ENCODE assay signal across 8 cellular contexts in genomic region chr3:157127831-157128767, GRCh38. TPM values are rescaled to one million over a fixed set of nuclear protein-coding genes. Genes with fewer than 3 reads are reported as not detected.
DNase-seq lines count a peak whose midpoint lies in the region; ATAC-seq and TF ChIP-seq lines count a peak whose summit lies in the region.

No MANE protein-coding gene starts in this region.

- H3K4me3 Mint-ChIP-seq in activated T-helper 17 cell treated with anti-CD3 and anti-CD28 coated beads, Interleukin-2, amount 50 U/mL, for 72 hours: peak overlapping the region; percentile 88

- H3K27me3 Mint-ChIP-seq in activated T-helper 17 cell treated with anti-CD3 and anti-CD28 coated beads, Interleukin-2, amount 50 U/mL, for 72 hours: no peaks in the 10 kb centered on the region

- ATAC-seq in GM21825 (IDR thresholded peaks at IDR 0.05; ENCODE audit: unreplicated experiment): peak; percentile 57
- ATAC-seq in activated T-helper 17 cell treated with anti-CD3 and anti-CD28 coated beads, Interleukin-2, amount 50 U/mL, for 72 hours (replicated peaks): peak; percentile 91

- H3K36me3 ChIP-seq in OCI-LY1 (ENCODE audit: insufficient read depth, low read length) (no peaks in the 10 kb centered on the region), skeletal muscle tissue (ENCODE audit: control insufficient read depth in 3 of 3, insufficient read depth in 3 of 3, low read length in 3 of 3) (no peaks in the 10 kb centered on the region)

- no peaks in the 10 kb centered on the region for H4K20me1 ChIP-seq in OCI-LY1 (ENCODE audit: insufficient read depth, low read length)

- H2AFZ ChIP-seq in OCI-LY1 (ENCODE audit: low read length): peak overlapping the region; percentile 55

- H3K27me3 ChIP-seq in OCI-LY1 (ENCODE audit: insufficient read depth, low read length) (no peaks in the 10 kb centered on the region), skeletal muscle tissue (ENCODE audit: control insufficient read depth in 3 of 3, insufficient read depth in 3 of 3, low read length in 3 of 3) (no peaks in the 10 kb centered on the region)

- H3K27ac ChIP-seq in OCI-LY1 (ENCODE audit: low read depth, low read length, poor library complexity, severe bottlenecking): peak overlapping the region; percentile 60
- H3K27ac ChIP-seq in skeletal muscle tissue (ENCODE audit: low read depth, low read length): peak overlapping the region; percentile 78

- TF ChIP-seq CTCF in AG10803 (conservative IDR thresholded peaks at IDR 0.05; ENCODE audit: low read length) (no peak), OCI-LY1 (IDR thresholded peaks at IDR 0.05; ENCODE audit: low read length) (no peak)

- no peaks in the 10 kb centered on the region for H3K79me2 ChIP-seq in OCI-LY1 (ENCODE audit: insufficient read depth, low read length)

- H3K4me3 ChIP-seq in AG10803 (ENCODE audit: low read length) (no peak overlapping the region), OCI-LY1 (ENCODE audit: low read depth, low read length, poor library complexity, severe bottlenecking) (no peak overlapping the region), skeletal muscle tissue (ENCODE audit: low read length in 3 of 3) (no peak overlapping the region)

- no peaks in the 10 kb centered on the region for H3K9me2 ChIP-seq in OCI-LY1 (ENCODE audit: low read depth, low read length)

- H3K9me3 ChIP-seq in OCI-LY1 (ENCODE audit: low read length) (no peaks in the 10 kb centered on the region), skeletal muscle tissue (ENCODE audit: control insufficient read depth in 3 of 3, low read length in 3 of 3) (no peaks in the 10 kb centered on the region)

- H3K27ac Mint-ChIP-seq in activated T-helper 17 cell treated with anti-CD3 and anti-CD28 coated beads, Interleukin-2, amount 50 U/mL, for 72 hours: peak overlapping the region; percentile 95

- H3K4me2 ChIP-seq in OCI-LY1 (ENCODE audit: low read length): peak overlapping the region; percentile 15; the same call in 1 of the 2 replicates

- H3K4me1 ChIP-seq in OCI-LY1 (ENCODE audit: insufficient read depth, low read length, severe bottlenecking) (peaks cover 33% of the 10 kb centered on the region), skeletal muscle tissue (ENCODE audit: control insufficient read depth in 3 of 3, insufficient read depth in 3 of 3, low read length in 3 of 3) (peaks cover 32 to 39% (median 32%) of the 10 kb centered on the region in 3 donors)

- peak; percentile 62 for DNase-seq in AG10803 (ENCODE audit: low read depth)
- peak; percentile 92 for DNase-seq in glomerular visceral epithelial cell (ENCODE audit: extremely low spot score)
- DNase-seq in SIG-M5 treated with dmso at 0.1 percent for 504 hours (lab: John Stamatoyannopoulos, UW; ENCODE audit: unreplicated experiment): no peak
- no peak for DNase-seq in NCI-H1694 (lab: John Stamatoyannopoulos, UW)

- H3K4me1 Mint-ChIP-seq in activated T-helper 17 cell treated with anti-CD3 and anti-CD28 coated beads, Interleukin-2, amount 50 U/mL, for 72 hours: peaks cover 53% of the 10 kb centered on the region

- H3F3A ChIP-seq in OCI-LY1 (ENCODE audit: insufficient read depth, low read length): no peaks in the 10 kb centered on the region

- H3K9ac ChIP-seq in OCI-LY1 (ENCODE audit: low read length) (no peak overlapping the region; the same call in 1 of the 2 replicates), skeletal muscle tissue (ENCODE audit: low read depth in 1 of 3, low read length in 3 of 3) (no peak overlapping the region)

- no peaks in the 10 kb centered on the region for H3K36me3 Mint-ChIP-seq in activated T-helper 17 cell treated with anti-CD3 and anti-CD28 coated beads, Interleukin-2, amount 50 U/mL, for 72 hours (ENCODE audit: low read depth)

- H3K9me3 Mint-ChIP-seq in activated T-helper 17 cell treated with anti-CD3 and anti-CD28 coated beads, Interleukin-2, amount 50 U/mL, for 72 hours: no peaks in the 10 kb centered on the region

RNA-seq across cellular contexts. Expression of gene CCNL1, which starts 31.8 kb away (rescaled TPM):
- total RNA-seq in activated T-helper 17 cell treated with anti-CD3 and anti-CD28 coated beads, Interleukin-2, amount 50 U/mL, for 72 hours: 100 to 1,000 TPM; 173 to 194 TPM
- 52.7 TPM for total RNA-seq in skeletal muscle tissue

Comparison
In these comparisons a context has a peak if more than half of its experiments do, and no peak if none do; other contexts are left out.
1. DNase-seq: peak in AG10803 (single experiment) and glomerular visceral epithelial cell (single experiment); none in SIG-M5 treated with dmso at 0.1 percent for 504 hours (single experiment) and NCI-H1694 (single experiment).